In the genomic region with DNA sequence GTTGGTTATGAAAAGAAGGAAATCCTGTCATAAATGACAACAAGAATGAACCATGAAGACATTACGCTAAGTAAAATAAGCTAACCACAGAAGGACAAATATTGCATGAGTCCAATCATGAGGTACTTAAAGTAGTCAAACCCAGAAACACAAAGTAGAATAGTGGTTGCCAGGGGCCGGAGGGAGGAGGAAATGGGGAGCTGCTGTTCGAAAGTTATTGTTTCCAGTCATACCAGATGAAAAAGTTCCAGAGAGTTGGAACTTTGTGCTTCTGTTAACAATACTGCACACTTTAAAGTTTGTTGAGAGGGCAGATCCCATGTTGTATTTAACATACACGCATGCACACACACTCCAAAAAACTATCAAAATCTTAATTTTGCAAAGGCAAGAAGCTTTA, we compare ENCODE assay signal across 18 cellular contexts.
DNase-seq lines count a peak whose midpoint lies in the region; ATAC-seq, FAIRE-seq and TF ChIP-seq lines count a peak whose summit lies in the region.
"Had no signal": no experiment of that assay in that cellular context is flagged by ENCODE, and none has a peak within 500 bp of the region (broad histone marks: within the 10 kb centered on the region; RNA-seq: fewer than 3 reads in every experiment).

No MANE protein-coding gene starts in this region.

- peaks cover 20% of the 10 kb centered on the region for H3K36me3 Mint-ChIP-seq in neural crest cell (ENCODE audit: low read depth)
- H3K36me3 Mint-ChIP-seq in MCF 10A (ENCODE audit: insufficient read depth, unreplicated experiment): peaks cover 60% of the 10 kb centered on the region

- 95% methylated on average over 4 of the region's 4 CpGs for WGBS in HepG2 (ENCODE audit: low lambda C conversion rate)
- WGBS in right lobe of liver (ENCODE audit: insufficient coverage, low coverage, low lambda C conversion rate, missing lambda C conversion rate): 92% methylated on average over 4 of the region's 4 CpGs
- WGBS in mesendoderm (ENCODE audit: extremely low coverage, insufficient coverage, low lambda C conversion rate): no CpG with 5 or more reads among the region's 4 CpGs

- no peaks in the 10 kb centered on the region for H4K20me1 ChIP-seq in HepG2 (ENCODE audit: insufficient read depth, low read length)

- no peak overlapping the region for H4K5ac ChIP-seq in mesendoderm (ENCODE audit: low read length)

- H3K9me3 Mint-ChIP-seq in neural crest cell (no peaks in the 10 kb centered on the region), MCF 10A (ENCODE audit: unreplicated experiment) (no peaks in the 10 kb centered on the region)
- H3K9me3 Mint-ChIP-seq: CD8-positive, alpha-beta memory T cell; GM23338 had no signal

- in situ Hi-C loops in HepG2 (cut with HindIII; ENCODE audit: extremely low pct_ligation_motif_present, low pct_unique_long_range_greater_than_20kb): no loop called here

- H3K9ac ChIP-seq in HepG2 (ENCODE audit: insufficient read depth, low read depth, low read length) (no peak overlapping the region), mesendoderm (ENCODE audit: low read length) (no peak overlapping the region)
- H3K9ac ChIP-seq: BLaER1 had no signal

- no peaks in the 10 kb centered on the region for H3K9me3 ChIP-seq in HepG2 (ENCODE audit: low read length)
- no peaks in the 10 kb centered on the region for H3K9me3 ChIP-seq in right lobe of liver
- H3K9me3 ChIP-seq: BLaER1, Caco-2 had no signal

- CTCF ChIA-PET in HepG2 (lab: Yijun Ruan, JAX; ENCODE audit: low intra/inter-chr PET ratio, low total read pairs): no interaction called here
- CTCF ChIA-PET in RWPE1 (lab: Yijun Ruan, JAX): interaction anchor here (0.6 kb wide), 1 partner anchor 1236 kb away, joined by 6 read pairs; no protein-coding TSS in a partner anchor
- CTCF ChIA-PET in MCF 10A (lab: Yijun Ruan, JAX): interaction anchor here (0.6 to 1.0 kb wide), 2 partner anchors 33 to 1112 kb away, joined by 3 read pairs; no protein-coding TSS in a partner anchor

- POLR2A ChIA-PET in HepG2 (lab: Yijun Ruan, JAX): no interaction called here
- POLR2A ChIA-PET in RWPE1 (lab: Yijun Ruan, JAX; ENCODE audit: low non-redundant PET): no interaction called here
- POLR2A ChIA-PET in MCF 10A (lab: Yijun Ruan, JAX): interaction anchor here (0.7 to 1.2 kb wide), 4 partner anchors 9 to 105 kb away, joined by 3 to 4 read pairs (median 3); no protein-coding TSS in a partner anchor

- no peak for FAIRE-seq in HepG2 (lab: Jason Lieb, UNC)

- ATAC-seq in HepG2: no peak
- ATAC-seq in right lobe of liver: no peak
- ATAC-seq: GM23338 had no signal

- H3K23ac ChIP-seq in mesendoderm (ENCODE audit: low read length): no peak overlapping the region

- no peak overlapping the region for H2BK5ac ChIP-seq in mesendoderm (ENCODE audit: low read length)

- H3K27me3 ChIP-seq in HepG2 (ENCODE audit: control insufficient read depth in 1 of 2, insufficient read depth in 2 of 2, low read length in 2 of 2): no peaks in the 10 kb centered on the region
- H3K27me3 ChIP-seq in right lobe of liver: no peaks in the 10 kb centered on the region
- no peaks in the 10 kb centered on the region for H3K27me3 ChIP-seq in mesendoderm (ENCODE audit: insufficient read depth, low read length, poor library complexity)
- H3K27me3 ChIP-seq: BLaER1 had no signal

- no peak overlapping the region for H2AK5ac ChIP-seq in mesendoderm (ENCODE audit: low read length)

- H3K4me3 Mint-ChIP-seq in neural crest cell (no peak overlapping the region), MCF 10A (ENCODE audit: unreplicated experiment) (no peak overlapping the region)
- H3K4me3 Mint-ChIP-seq: CD8-positive, alpha-beta memory T cell; GM23338 had no signal

- H3K4me1 Mint-ChIP-seq in neural crest cell (peaks cover 5% of the 10 kb centered on the region), MCF 10A (ENCODE audit: insufficient read depth, unreplicated experiment) (peaks cover 30% of the 10 kb centered on the region)

- DNase-seq in HepG2 (ENCODE audit: low spot score) (no peak), right lobe of liver (no peak), fibroblast of peridontal ligament (ENCODE audit: extremely low read depth) (peak; percentile 52), neural crest cell (ENCODE audit: low read depth, low spot score) (no peak), RWPE1 (ENCODE audit: low spot score) (no peak), MCF 10A (ENCODE audit: unreplicated experiment) (no peak), mesendoderm (no peak)
- DNase-seq: AML-193; Caco-2; CD8-positive, alpha-beta memory T cell; DMS53; GF-D8; H7; IMR-90 had no signal

- no peak for TF ChIP-seq RAD21 in HepG2 (CRISPR knock-in tag; IDR thresholded peaks at IDR 0.05)

- H3K79me2 ChIP-seq in HepG2 (ENCODE audit: insufficient read depth, low read length) (no peaks in the 10 kb centered on the region), mesendoderm (ENCODE audit: control insufficient read depth, insufficient read depth, low read length) (no peaks in the 10 kb centered on the region)

- H3K56ac ChIP-seq in mesendoderm (ENCODE audit: low read length): no peak overlapping the region

- no peak overlapping the region for H2AFZ ChIP-seq in HepG2 (ENCODE audit: low read length)
- H2AFZ ChIP-seq: GM23338 had no signal

- H3K4ac ChIP-seq in mesendoderm (ENCODE audit: low read depth, low read length): no peak overlapping the region

- TF ChIP-seq CTCF in HepG2 (CRISPR knock-in tag; IDR thresholded peaks at IDR 0.05) (no peak), right lobe of liver (IDR thresholded peaks at IDR 0.05) (no peak), neural crest cell (conservative IDR thresholded peaks at IDR 0.05) (no peak), RWPE1 (conservative IDR thresholded peaks at IDR 0.05; ENCODE audit: low read depth) (no peak), MCF 10A (IDR thresholded peaks at IDR 0.05; ENCODE audit: unreplicated experiment) (no peak)

- no peak overlapping the region for H3K27ac ChIP-seq in HepG2 (ENCODE audit: extremely low read length, insufficient read depth, low read length)
- H3K27ac ChIP-seq in right lobe of liver: no peak overlapping the region
- H3K27ac ChIP-seq in RWPE1: no peak overlapping the region
- H3K27ac ChIP-seq in mesendoderm (ENCODE audit: low read depth, low read length): no peak overlapping the region
- H3K27ac ChIP-seq: 22Rv1, BLaER1, HL-60 had no signal

- TF ChIP-seq POLR2A in HepG2 (IDR thresholded peaks at IDR 0.05; ENCODE audit: insufficient read depth in 1 of 2, low read depth in 2 of 2, low read length in 2 of 2) (no peak), right lobe of liver (IDR thresholded peaks at IDR 0.05) (no peak)

- no peak overlapping the region for H3K4me3 ChIP-seq in HepG2 (replicated peaks in 1 of 3; ENCODE audit: insufficient read depth in 1 of 3, low read depth in 2 of 3, low read length in 3 of 3)
- no peak overlapping the region for H3K4me3 ChIP-seq in right lobe of liver
- no peak overlapping the region for H3K4me3 ChIP-seq in mesendoderm (ENCODE audit: low read length)
- H3K4me3 ChIP-seq: BLaER1, GM23338 had no signal

- no TSS peak for BruUV-seq in HepG2 (replicated peaks; lab: Mats Ljungman, UMichigan)
- no TSS peak for BruUV-seq in MCF 10A (replicated peaks; lab: Mats Ljungman, UMichigan)

- no peaks in the 10 kb centered on the region for H3K27me3 Mint-ChIP-seq in neural crest cell (ENCODE audit: low read depth)
- H3K27me3 Mint-ChIP-seq in MCF 10A (ENCODE audit: insufficient read depth, unreplicated experiment): no peaks in the 10 kb centered on the region
- H3K27me3 Mint-ChIP-seq: CD8-positive, alpha-beta memory T cell had no signal

- H2BK120ac ChIP-seq in mesendoderm (ENCODE audit: low read depth, low read length): no peak overlapping the region

- no peak overlapping the region for H3K18ac ChIP-seq in mesendoderm (ENCODE audit: low read length)

- intact Hi-C loops in HepG2 (cut with micrococcal nuclease; ENCODE audit: unreplicated experiment) (no loop called here), right lobe of liver (cut with DNase I) (no loop called here), MCF 10A (cut with micrococcal nuclease) (no loop called here)

- no peak overlapping the region for H2BK15ac ChIP-seq in mesendoderm (replicated peaks; ENCODE audit: low read depth)

- peaks cover 44 to 90% of the 10 kb centered on the region in 2 experiments for H3K36me3 ChIP-seq in HepG2 (replicated peaks in 1 of 2; ENCODE audit: control insufficient read depth in 1 of 2, insufficient read depth in 2 of 2, low read length in 2 of 2)
- peaks cover 0 to 28% (median 12%) of the 10 kb centered on the region in 4 donors for H3K36me3 ChIP-seq in right lobe of liver
- no peaks in the 10 kb centered on the region for H3K36me3 ChIP-seq in mesendoderm (ENCODE audit: control insufficient read depth, insufficient read depth, low read length)

- TF ChIP-seq EP300 in HepG2 (IDR thresholded peaks at IDR 0.05; ENCODE audit: low read depth in 2 of 2, low read length in 2 of 2) (no peak), HepG2 (CRISPR knock-in tag; IDR thresholded peaks at IDR 0.05; ENCODE audit: borderline replicate concordance) (no peak)

- H3K4me1 ChIP-seq in HepG2 (ENCODE audit: insufficient read depth, low read length) (peaks cover 5% of the 10 kb centered on the region; the same call in 1 of the 2 replicates), right lobe of liver (no peaks in the 10 kb centered on the region), mesendoderm (ENCODE audit: control insufficient read depth, low read depth, low read length) (no peaks in the 10 kb centered on the region)
- H3K4me1 ChIP-seq: BLaER1, Caco-2 had no signal

- H3K4me2 ChIP-seq in HepG2 (ENCODE audit: low read depth, low read length) (no peak overlapping the region), mesendoderm (ENCODE audit: low read length) (no peak overlapping the region)
- H3K4me2 ChIP-seq: BLaER1, GM23338 had no signal

- peaks cover 5% of the 10 kb centered on the region for H3K79me1 ChIP-seq in mesendoderm (ENCODE audit: low read length)

- H3K27ac Mint-ChIP-seq in neural crest cell (ENCODE audit: unreplicated experiment) (peak overlapping the region; percentile 2), MCF 10A (ENCODE audit: low read depth, unreplicated experiment) (no peak overlapping the region)
- H3K27ac Mint-ChIP-seq: GM23338 had no signal

- H4K8ac ChIP-seq in mesendoderm (ENCODE audit: low read depth, low read length): no peak overlapping the region

TF ChIP-seq in HepG2, 621 proteins besides CTCF, POLR2A, EP300 and RAD21 (continues in another document):
- TF ChIP-seq CEBPB (IDR thresholded peaks at IDR 0.05; ENCODE audit: borderline replicate concordance, low read depth, low read length) (no peak), ZNF549 (CRISPR knock-in tag; IDR thresholded peaks at IDR 0.05) (no peak), ZNF138 (CRISPR knock-in tag; IDR thresholded peaks at IDR 0.05; ENCODE audit: low read depth) (no peak), MED1 (CRISPR knock-in tag; IDR thresholded peaks at IDR 0.05) (no peak)
- TF ChIP-seq, protein P1, sequence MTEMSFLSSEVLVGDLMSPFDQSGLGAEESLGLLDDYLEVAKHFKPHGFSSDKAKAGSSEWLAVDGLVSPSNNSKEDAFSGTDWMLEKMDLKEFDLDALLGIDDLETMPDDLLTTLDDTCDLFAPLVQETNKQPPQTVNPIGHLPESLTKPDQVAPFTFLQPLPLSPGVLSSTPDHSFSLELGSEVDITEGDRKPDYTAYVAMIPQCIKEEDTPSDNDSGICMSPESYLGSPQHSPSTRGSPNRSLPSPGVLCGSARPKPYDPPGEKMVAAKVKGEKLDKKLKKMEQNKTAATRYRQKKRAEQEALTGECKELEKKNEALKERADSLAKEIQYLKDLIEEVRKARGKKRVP (CRISPR knock-in tag; IDR thresholded peaks at IDR 0.05): 0 out of 4 replicates have a peak, but pooled peaks of 1 of the 2 experiments have one; percentile 12
